ENCODE assay signal across 9 cellular contexts in genomic region chr16:398551-399277, GRCh38. TPM values are rescaled to one million over a fixed set of nuclear protein-coding genes. Genes with fewer than 3 reads are reported as not detected.
DNase-seq lines count a peak whose midpoint lies in the region; ATAC-seq and TF ChIP-seq lines count a peak whose summit lies in the region.
"Had no signal": no experiment of that assay in that cellular context is flagged by ENCODE, and none has a peak within 500 bp of the region (broad histone marks: within the 10 kb centered on the region; RNA-seq: fewer than 3 reads in every experiment).

No MANE protein-coding gene starts in this region.

- no peak for TF ChIP-seq CTCF in HFFc6 (IDR thresholded peaks at IDR 0.05)
- TF ChIP-seq CTCF in breast epithelium (IDR thresholded peaks at IDR 0.05): no peak
- TF ChIP-seq CTCF in nephron progenitor cell (IDR thresholded peaks at IDR 0.05): no peak
- TF ChIP-seq CTCF in OCI-LY7 (conservative IDR thresholded peaks at IDR 0.05; ENCODE audit: low read length): no peak

- BruUV-seq in OCI-LY7 (replicated peaks; lab: Mats Ljungman, UMichigan): no TSS peak

- no peaks in the 10 kb centered on the region; the same call in 1 of the 2 replicates for H3K79me2 ChIP-seq in OCI-LY7 (ENCODE audit: insufficient read depth, low read depth, low read length)

- peaks cover 62% of the 10 kb centered on the region for H3K4me1 ChIP-seq in BLaER1
- H3K4me1 ChIP-seq in breast epithelium: no peaks in the 10 kb centered on the region
- H3K4me1 ChIP-seq in OCI-LY7 (ENCODE audit: insufficient read depth, low read length, poor library complexity, severe bottlenecking): peaks cover 28% of the 10 kb centered on the region

- no peaks in the 10 kb centered on the region for H3K9me3 ChIP-seq in BLaER1
- no peaks in the 10 kb centered on the region for H3K9me3 ChIP-seq in breast epithelium
- H3K9me3 ChIP-seq in OCI-LY7 (ENCODE audit: low read length): no peaks in the 10 kb centered on the region
- H3K9me3 ChIP-seq: lower lobe of right lung had no signal

- H3K4me3 Mint-ChIP-seq in HFFc6: peak overlapping the region; percentile 63; the same call in 1 of the 2 replicates
- H3K4me3 Mint-ChIP-seq in nephron progenitor cell: peak overlapping the region; percentile 77

- no peak for TF ChIP-seq POLR2A in breast epithelium (IDR thresholded peaks at IDR 0.05)

- no peak overlapping the region for H3K4me3 ChIP-seq in BLaER1
- H3K4me3 ChIP-seq in breast epithelium: no peak overlapping the region
- no peak overlapping the region for H3K4me3 ChIP-seq in OCI-LY7 (ENCODE audit: low read depth, low read length, poor library complexity, severe bottlenecking)
- H3K4me3 ChIP-seq: lower lobe of right lung had no signal

- H3K27ac Mint-ChIP-seq in HFFc6 (peak overlapping the region; percentile 74), nephron progenitor cell (peak overlapping the region; percentile 85)

- CTCF ChIA-PET in OCI-LY7 (lab: Charles Lee; ENCODE audit: unreplicated experiment): no interaction called here

- POLR2A ChIA-PET in OCI-LY7 (lab: Charles Lee): interaction anchor here (0.6 kb wide), 1 partner anchor 13 kb away, joined by 5 read pairs; no protein-coding TSS in a partner anchor

- H3K9me3 Mint-ChIP-seq in HFFc6 (no peaks in the 10 kb centered on the region), nephron progenitor cell (no peaks in the 10 kb centered on the region)

- H4K20me1 ChIP-seq in BLaER1: peaks cover 28% of the 10 kb centered on the region
- no peaks in the 10 kb centered on the region for H4K20me1 ChIP-seq in OCI-LY7 (ENCODE audit: insufficient read depth, low read length)

- DNase-seq in HFFc6 (no peak), breast epithelium (ENCODE audit: low spot score in 2 of 2) (no peak), nephron progenitor cell (no peak), NOMO-1 treated with dmso at 0.1 percent for 144 hours (lab: John Stamatoyannopoulos, UW; ENCODE audit: unreplicated experiment) (no peak), OCI-M1 (lab: John Stamatoyannopoulos, UW) (no peak), OCI-LY7 (ENCODE audit: low spot score) (no peak)
- DNase-seq: lower lobe of right lung had no signal

- H3K36me3 ChIP-seq in BLaER1 (peaks cover 26% of the 10 kb centered on the region), breast epithelium (no peaks in the 10 kb centered on the region), OCI-LY7 (ENCODE audit: insufficient read depth, low read length) (no peaks in the 10 kb centered on the region)

- ATAC-seq in HG03196 (IDR thresholded peaks at IDR 0.05; ENCODE audit: unreplicated experiment): no peak
- ATAC-seq: lower lobe of right lung had no signal

- peaks cover 19% of the 10 kb centered on the region for H3K4me1 Mint-ChIP-seq in HFFc6 (ENCODE audit: low read depth)
- H3K4me1 Mint-ChIP-seq in nephron progenitor cell: peaks cover 31% of the 10 kb centered on the region

- H3K27me3 ChIP-seq in BLaER1 (no peaks in the 10 kb centered on the region), breast epithelium (no peaks in the 10 kb centered on the region)

- H3K27me3 Mint-ChIP-seq in HFFc6 (ENCODE audit: insufficient read depth) (peaks cover 6% of the 10 kb centered on the region; the same call in 1 of the 2 replicates), nephron progenitor cell (ENCODE audit: low read depth, poor library complexity) (peaks cover 7% of the 10 kb centered on the region)

- H3K27ac ChIP-seq in BLaER1: no peak overlapping the region
- H3K27ac ChIP-seq in breast epithelium: peak overlapping the region; percentile 73 to 91
- H3K27ac ChIP-seq in OCI-LY7 (ENCODE audit: low read depth, low read length, poor library complexity, severe bottlenecking): no peak overlapping the region

- H3K36me3 Mint-ChIP-seq in HFFc6 (ENCODE audit: low read depth) (peaks cover 8% of the 10 kb centered on the region), nephron progenitor cell (ENCODE audit: low read depth) (peaks cover 4% of the 10 kb centered on the region)

- H3K4me2 ChIP-seq in BLaER1 (peak overlapping the region; percentile 95), OCI-LY7 (ENCODE audit: low read length) (no peak overlapping the region)

- no peak overlapping the region for H2AFZ ChIP-seq in OCI-LY7 (ENCODE audit: low read length)

- no peaks in the 10 kb centered on the region for H3K9me2 ChIP-seq in OCI-LY7 (ENCODE audit: insufficient read depth, low read length)

- intact Hi-C loops in breast epithelium (cut with DNase I; ENCODE audit: low total_unique reads): no loop called here
- intact Hi-C loops in OCI-LY7 (cut with micrococcal nuclease; ENCODE audit: unreplicated experiment): no loop called here

- peak overlapping the region; percentile 24; the same call in 1 of the 2 replicates for H3K9ac ChIP-seq in BLaER1

RNA-seq across cellular contexts. Expression of gene NME4, which starts 1.7 kb away (rescaled TPM):
- total RNA-seq in HFFc6 (2021; fragmentation: NEBNext Ultra II Directional; extraction: Animal tissue kit (Norgen Biotek cat#: 25700)): 100 to 1,000 TPM; 153 to 276 (median 158) TPM
- total RNA-seq in breast epithelium (100 to 1,000 TPM in 1 of 3 donors, 10 to 100 TPM in 2; 46.5 to 118 (median 78.0) TPM), OCI-LY7 (2022) (24.3 and 25.0 TPM in 2 replicates)
- 25.0 and 28.3 TPM in 2 replicates for total RNA-seq in OCI-LY7 (2014; rRNA removed; shearing (Covaris generic))

RNA-seq across cellular contexts. Expression of gene DECR2, which starts 3.0 kb away (rescaled TPM):
- total RNA-seq in HFFc6 (2021; fragmentation: NEBNext Ultra II Directional; extraction: Animal tissue kit (Norgen Biotek cat#: 25700)): 10 to 100 TPM; 14.0 to 20.3 (median 16.0) TPM
- 10 to 100 TPM; 19.4 to 30.5 (median 28.7) TPM for total RNA-seq in breast epithelium
- total RNA-seq in OCI-LY7 (2014; rRNA removed; shearing (Covaris generic)): 7.5 and 8.0 TPM in 2 replicates
- 14.4 and 15.9 TPM in 2 replicates for total RNA-seq in OCI-LY7 (2022)

RNA-seq across cellular contexts. Expression of gene PGAP6, which starts 16.9 kb away (rescaled TPM):
- total RNA-seq in HFFc6 (2021; fragmentation: NEBNext Ultra II Directional; extraction: Animal tissue kit (Norgen Biotek cat#: 25700)): 10 to 100 TPM; 50.6 to 69.7 (median 59.7) TPM
- total RNA-seq in breast epithelium (10 to 100 TPM; 24.5 to 49.5 (median 36.7) TPM), OCI-LY7 (2022) (34.3 and 41.2 TPM in 2 replicates)
- total RNA-seq in OCI-LY7 (2014; rRNA removed; shearing (Covaris generic)): 40.1 and 50.6 TPM in 2 replicates

RNA-seq across cellular contexts. Expression of gene RAB11FIP3, which starts 26.7 kb away (rescaled TPM):
- total RNA-seq in HFFc6 (2021; fragmentation: NEBNext Ultra II Directional; extraction: Animal tissue kit (Norgen Biotek cat#: 25700)): 10 to 100 TPM; 30.3 to 36.9 (median 33.9) TPM
- total RNA-seq in breast epithelium: 10 to 100 TPM; 22.0 to 44.6 (median 24.5) TPM
- 29.0 and 29.9 TPM in 2 replicates for total RNA-seq in OCI-LY7 (2014; rRNA removed; shearing (Covaris generic))
- total RNA-seq in OCI-LY7 (2022): 47.5 and 51.2 TPM in 2 replicates

RNA-seq across cellular contexts. Expression of gene MRPL28, which starts 28.4 kb away (rescaled TPM):
- total RNA-seq in HFFc6 (2021; fragmentation: NEBNext Ultra II Directional; extraction: Animal tissue kit (Norgen Biotek cat#: 25700)): 100 to 1,000 TPM; 105 to 131 (median 129) TPM
- 10 to 100 TPM; 67.0 to 78.7 (median 69.0) TPM for total RNA-seq in breast epithelium
- total RNA-seq in OCI-LY7 (2014; rRNA removed; shearing (Covaris generic)): 113 and 134 TPM in 2 replicates
- total RNA-seq in OCI-LY7 (2022): 78.1 and 84.6 TPM in 2 replicates

Comparison
In these comparisons a context has a peak if more than half of its experiments do, and no peak if none do; other contexts are left out.
1. H3K27ac ChIP-seq: peak in breast epithelium (2 of 2); none in BLaER1 (single experiment) and OCI-LY7 (single experiment).